In genomic region chr9:69097053-69097452, GRCh38 we compare ENCODE assay signal across 16 cellular contexts.
DNase-seq lines count a peak whose midpoint lies in the region; ATAC-seq and TF ChIP-seq lines count a peak whose summit lies in the region.
"Had no signal": no experiment of that assay in that cellular context is flagged by ENCODE, and none has a peak within 500 bp of the region (broad histone marks: within the 10 kb centered on the region; RNA-seq: fewer than 3 reads in every experiment).

No MANE protein-coding gene starts in this region.

- POLR2A ChIA-PET in Caco-2 (lab: Charles Lee), result no interaction called here
- POLR2A ChIA-PET in activated CD4-positive, alpha-beta T cell treated with anti-CD3 and anti-CD28 coated beads for 36 hours (lab: Charles Lee), result no interaction called here

- no peak for ATAC-seq in activated CD4-positive, alpha-beta T cell treated with anti-CD3 and anti-CD28 coated beads for 36 hours
- ATAC-seq: K562; stimulated activated naive CD8-positive, alpha-beta T cell treated with anti-CD3 and anti-CD28 coated beads, Interleukin-15, amount 100 ng/mL, for 72 hours had no signal

- no peaks in the 10 kb centered on the region for H3K36me3 Mint-ChIP-seq in Caco-2 (ENCODE audit: insufficient read depth, unreplicated experiment)
- peaks cover 3% of the 10 kb centered on the region for H3K36me3 Mint-ChIP-seq in activated T-helper 1 cell treated with anti-CD3 and anti-CD28 coated beads, Interleukin-12 subunit alpha, Interleukin-12 subunit beta, Interleukin-2, Interleukin-4 antibody, amounts not matched to agents 30 ng/mL and 10 ng/mL and 1 ng/mL, durations not matched to agents 14 hours and 24 hours and 36 hours (ENCODE audit: low read depth)
- no peaks in the 10 kb centered on the region for H3K36me3 Mint-ChIP-seq in activated CD4-positive, alpha-beta T cell treated with anti-CD3 and anti-CD28 coated beads for 36 hours (ENCODE audit: low read depth)
- H3K36me3 Mint-ChIP-seq: neural progenitor cell had no signal

- no peaks in the 10 kb centered on the region for H3K4me1 Mint-ChIP-seq in Caco-2 (ENCODE audit: low read depth, unreplicated experiment)
- no peaks in the 10 kb centered on the region for H3K4me1 Mint-ChIP-seq in activated T-helper 1 cell treated with anti-CD3 and anti-CD28 coated beads, Interleukin-12 subunit alpha, Interleukin-12 subunit beta, Interleukin-2, Interleukin-4 antibody, amounts not matched to agents 30 ng/mL and 10 ng/mL and 1 ng/mL, durations not matched to agents 14 hours and 24 hours and 36 hours (ENCODE audit: low read depth)
- no peaks in the 10 kb centered on the region for H3K4me1 Mint-ChIP-seq in activated CD4-positive, alpha-beta T cell treated with anti-CD3 and anti-CD28 coated beads for 36 hours
- H3K4me1 Mint-ChIP-seq: stimulated activated naive CD8-positive, alpha-beta T cell treated with anti-CD3 and anti-CD28 coated beads, Interleukin-15, amount 100 ng/mL, for 72 hours had no signal

- intact Hi-C loops in Caco-2 (cut with micrococcal nuclease; ENCODE audit: unreplicated experiment), result no loop called here
- intact Hi-C loops in activated T-helper 1 cell treated with anti-CD3 and anti-CD28 coated beads, Interleukin-12 subunit alpha, Interleukin-12 subunit beta, Interleukin-2, Interleukin-4 antibody, amounts not matched to agents 30 ng/mL and 10 ng/mL and 1 ng/mL, durations not matched to agents 14 hours and 24 hours and 36 hours (cut with micrococcal nuclease), result no loop called here
- intact Hi-C loops in activated CD4-positive, alpha-beta T cell treated with anti-CD3 and anti-CD28 coated beads for 36 hours (cut with DNase I, micrococcal nuclease), result no loop called here

- H3K27me3 Mint-ChIP-seq in Caco-2 (ENCODE audit: insufficient read depth, unreplicated experiment), result no peaks in the 10 kb centered on the region
- H3K27me3 Mint-ChIP-seq in activated T-helper 1 cell treated with anti-CD3 and anti-CD28 coated beads, Interleukin-12 subunit alpha, Interleukin-12 subunit beta, Interleukin-2, Interleukin-4 antibody, amounts not matched to agents 30 ng/mL and 10 ng/mL and 1 ng/mL, durations not matched to agents 14 hours and 24 hours and 36 hours (ENCODE audit: insufficient read depth), result peaks cover 1% of the 10 kb centered on the region
- no peaks in the 10 kb centered on the region for H3K27me3 Mint-ChIP-seq in activated CD4-positive, alpha-beta T cell treated with anti-CD3 and anti-CD28 coated beads for 36 hours
- H3K27me3 Mint-ChIP-seq: stimulated activated naive CD8-positive, alpha-beta T cell treated with anti-CD3 and anti-CD28 coated beads, Interleukin-15, amount 100 ng/mL, for 72 hours had no signal

- H3K27ac Mint-ChIP-seq in Caco-2 (ENCODE audit: unreplicated experiment), result no peak overlapping the region
- H3K27ac Mint-ChIP-seq in activated T-helper 1 cell treated with anti-CD3 and anti-CD28 coated beads, Interleukin-12 subunit alpha, Interleukin-12 subunit beta, Interleukin-2, Interleukin-4 antibody, amounts not matched to agents 30 ng/mL and 10 ng/mL and 1 ng/mL, durations not matched to agents 14 hours and 24 hours and 36 hours, result peak overlapping the region; percentile 9
- no peak overlapping the region for H3K27ac Mint-ChIP-seq in activated CD4-positive, alpha-beta T cell treated with anti-CD3 and anti-CD28 coated beads for 36 hours
- H3K27ac Mint-ChIP-seq: neural progenitor cell; stimulated activated naive CD8-positive, alpha-beta T cell treated with anti-CD3 and anti-CD28 coated beads, Interleukin-15, amount 100 ng/mL, for 72 hours had no signal

- no peaks in the 10 kb centered on the region for H3K9me3 Mint-ChIP-seq in Caco-2 (ENCODE audit: unreplicated experiment)
- H3K9me3 Mint-ChIP-seq in activated T-helper 1 cell treated with anti-CD3 and anti-CD28 coated beads, Interleukin-12 subunit alpha, Interleukin-12 subunit beta, Interleukin-2, Interleukin-4 antibody, amounts not matched to agents 30 ng/mL and 10 ng/mL and 1 ng/mL, durations not matched to agents 14 hours and 24 hours and 36 hours, result no peaks in the 10 kb centered on the region
- H3K9me3 Mint-ChIP-seq in activated CD4-positive, alpha-beta T cell treated with anti-CD3 and anti-CD28 coated beads for 36 hours (ENCODE audit: low read depth), result no peaks in the 10 kb centered on the region
- H3K9me3 Mint-ChIP-seq: brain; neural progenitor cell; stimulated activated naive CD8-positive, alpha-beta T cell treated with anti-CD3 and anti-CD28 coated beads, Interleukin-15, amount 100 ng/mL, for 72 hours had no signal

- peak; percentile 1 to 32 for DNase-seq in Caco-2
- no peak for DNase-seq in activated T-helper 1 cell treated with anti-CD3 and anti-CD28 coated beads, Interleukin-12 subunit alpha, Interleukin-12 subunit beta, Interleukin-2, Interleukin-4 antibody, amounts not matched to agents 30 ng/mL and 10 ng/mL and 1 ng/mL, durations not matched to agents 14 hours and 24 hours and 36 hours (ENCODE audit: low spot score)
- DNase-seq in fibroblast of the aortic adventitia (ENCODE audit: low read depth), result peak; percentile 91
- peak; percentile 73 for DNase-seq in non-pigmented ciliary epithelial cell (ENCODE audit: low read depth)
- no peak for DNase-seq in activated CD4-positive, alpha-beta T cell treated with anti-CD3 and anti-CD28 coated beads for 36 hours
- no peak for DNase-seq in NCI-H345 (lab: John Stamatoyannopoulos, UW)
- DNase-seq in NCI-H82 treated with DMSO at 0.1 percent for 48 hours (lab: John Stamatoyannopoulos, UW; ENCODE audit: unreplicated experiment), result no peak
- no peak for DNase-seq in effector memory CD4-positive, alpha-beta T cell
- DNase-seq: H7; hippocampal formation; PC-3; stimulated activated naive CD8-positive, alpha-beta T cell treated with anti-CD3 and anti-CD28 coated beads, Interleukin-15, amount 100 ng/mL, for 72 hours had no signal

- H3K4me3 Mint-ChIP-seq in Caco-2 (ENCODE audit: unreplicated experiment), result no peak overlapping the region
- H3K4me3 Mint-ChIP-seq in activated T-helper 1 cell treated with anti-CD3 and anti-CD28 coated beads, Interleukin-12 subunit alpha, Interleukin-12 subunit beta, Interleukin-2, Interleukin-4 antibody, amounts not matched to agents 30 ng/mL and 10 ng/mL and 1 ng/mL, durations not matched to agents 14 hours and 24 hours and 36 hours, result no peak overlapping the region
- no peak overlapping the region for H3K4me3 Mint-ChIP-seq in activated CD4-positive, alpha-beta T cell treated with anti-CD3 and anti-CD28 coated beads for 36 hours
- H3K4me3 Mint-ChIP-seq: brain; neural progenitor cell; stimulated activated naive CD8-positive, alpha-beta T cell treated with anti-CD3 and anti-CD28 coated beads, Interleukin-15, amount 100 ng/mL, for 72 hours had no signal

- H3K27ac ChIP-seq in effector memory CD4-positive, alpha-beta T cell (ENCODE audit: insufficient read depth, low read length, poor library complexity, severe bottlenecking), result no peak overlapping the region
- H3K27ac ChIP-seq: BLaER1, neural progenitor cell had no signal

- H3K27me3 ChIP-seq in Caco-2 (replicated peaks; ENCODE audit: control insufficient read depth, insufficient read depth, low read length), result no peaks in the 10 kb centered on the region
- H3K27me3 ChIP-seq in effector memory CD4-positive, alpha-beta T cell (replicated peaks; ENCODE audit: control insufficient read depth, insufficient read depth, low read length, poor library complexity, severe bottlenecking), result no peaks in the 10 kb centered on the region
- H3K27me3 ChIP-seq: BLaER1, neural progenitor cell had no signal

- TF ChIP-seq CTCF in Caco-2 (IDR thresholded peaks at IDR 0.05; ENCODE audit: insufficient read depth in 1 of 2, low read depth in 1 of 2, low read length in 1 of 2, severe bottlenecking in 1 of 2, unreplicated experiment in 1 of 2) (no peak), fibroblast of the aortic adventitia (IDR thresholded peaks at IDR 0.05; ENCODE audit: insufficient read depth, low read length) (no peak)

- H3K4me3 ChIP-seq in Caco-2 (ENCODE audit: low read depth, low read length) (no peak overlapping the region), fibroblast of the aortic adventitia (ENCODE audit: low read depth, low read length) (no peak overlapping the region)
- no peak overlapping the region for H3K4me3 ChIP-seq in effector memory CD4-positive, alpha-beta T cell (ENCODE audit: insufficient read depth, low read depth, low read length, poor library complexity, severe bottlenecking)
- H3K4me3 ChIP-seq: BLaER1, K562, neural progenitor cell had no signal

- CTCF ChIA-PET in Caco-2 (lab: Charles Lee), result no interaction called here
- CTCF ChIA-PET in activated CD4-positive, alpha-beta T cell treated with anti-CD3 and anti-CD28 coated beads for 36 hours (lab: Charles Lee), result interaction anchor here (1.1 kb wide), 1 partner anchor 78 kb away, joined by 4 read pairs; no protein-coding TSS in a partner anchor

- no peaks in the 10 kb centered on the region for H3K9me3 ChIP-seq in Caco-2
- H3K9me3 ChIP-seq in effector memory CD4-positive, alpha-beta T cell (ENCODE audit: control insufficient read depth, low read length), result no peaks in the 10 kb centered on the region
- H3K9me3 ChIP-seq: BLaER1 had no signal

- no peaks in the 10 kb centered on the region for H3K36me3 ChIP-seq in Caco-2 (ENCODE audit: control insufficient read depth, insufficient read depth, low read length)
- H3K36me3 ChIP-seq in effector memory CD4-positive, alpha-beta T cell (ENCODE audit: control insufficient read depth, insufficient read depth, low read length), result no peaks in the 10 kb centered on the region
- H3K36me3 ChIP-seq: neural progenitor cell had no signal

- no TSS peak for BruUV-seq in Caco-2 (replicated peaks; lab: Mats Ljungman, UMichigan)

- peaks cover 3% of the 10 kb centered on the region; the same call in 1 of the 2 replicates for H3K4me1 ChIP-seq in Caco-2
- H3K4me1 ChIP-seq in effector memory CD4-positive, alpha-beta T cell (ENCODE audit: control insufficient read depth, insufficient read depth, low read length, poor library complexity, severe bottlenecking), result no peaks in the 10 kb centered on the region
- H3K4me1 ChIP-seq: BLaER1, neural progenitor cell had no signal

Comparison
In these comparisons a context has a peak if more than half of its experiments do, and no peak if none do; other contexts are left out.
1. DNase-seq: peak in Caco-2 (2 of 2), fibroblast of the aortic adventitia (single experiment) and non-pigmented ciliary epithelial cell (single experiment); none in activated T-helper 1 cell treated with anti-CD3 and anti-CD28 coated beads, Interleukin-12 subunit alpha, Interleukin-12 subunit beta, Interleukin-2, Interleukin-4 antibody, amounts not matched to agents 30 ng/mL and 10 ng/mL and 1 ng/mL, durations not matched to agents 14 hours and 24 hours and 36 hours (single experiment), activated CD4-positive, alpha-beta T cell treated with anti-CD3 and anti-CD28 coated beads for 36 hours (single experiment), NCI-H345 (single experiment), NCI-H82 treated with DMSO at 0.1 percent for 48 hours (single experiment) and effector memory CD4-positive, alpha-beta T cell (0 of 3).